Comparison of ENCODE assay signal across 8 cellular contexts in genomic region chr13:49669735-49670309, GRCh38. TPM values are rescaled to one million over a fixed set of nuclear protein-coding genes. Genes with fewer than 3 reads are reported as not detected.
DNase-seq lines count a peak whose midpoint lies in the region; ATAC-seq and TF ChIP-seq lines count a peak whose summit lies in the region.

No MANE protein-coding gene starts in this region.

- no peaks in the 10 kb centered on the region for H3K27me3 Mint-ChIP-seq in activated naive CD4-positive, alpha-beta T cell treated with anti-CD3 and anti-CD28 coated beads, Interleukin-2, amount 10 ng/mL, durations not matched to agents 7 days and 5 days

- H3K9me3 Mint-ChIP-seq in activated naive CD4-positive, alpha-beta T cell treated with anti-CD3 and anti-CD28 coated beads, Interleukin-2, amount 10 ng/mL, durations not matched to agents 7 days and 5 days, result no peaks in the 10 kb centered on the region

- TF ChIP-seq POLR2A in prostate gland (IDR thresholded peaks at IDR 0.05), result no peak

- WGBS in prostate gland, result 35% methylated on average over 5 of the region's 5 CpGs

- CTCF ChIA-PET in activated naive CD4-positive, alpha-beta T cell treated with anti-CD3 and anti-CD28 coated beads, Interleukin-2, amount 10 ng/mL, durations not matched to agents 7 days and 5 days (lab: Charles Lee), result interaction anchor here (0.6 to 2.4 kb wide), 6 partner anchors 9 to 181 kb away, joined by 3 to 9 read pairs (median 4); partner anchors contain the start of gene ARL11

- no peak overlapping the region for H3K4me3 Mint-ChIP-seq in activated naive CD4-positive, alpha-beta T cell treated with anti-CD3 and anti-CD28 coated beads, Interleukin-2, amount 10 ng/mL, durations not matched to agents 7 days and 5 days

- intact Hi-C loops in Right ventricle myocardium superior (cut with DNase I), result loop anchor here (5.0 kb wide), 1 partner anchor 177 kb away; no protein-coding TSS in a partner anchor
- intact Hi-C loops in prostate gland (cut with DNase I), result loop anchor here (5.0 kb wide), 1 partner anchor 177 kb away; no protein-coding TSS in a partner anchor

- no peak overlapping the region for H3K27ac ChIP-seq in prostate gland

- no peaks in the 10 kb centered on the region for H3K4me1 Mint-ChIP-seq in activated naive CD4-positive, alpha-beta T cell treated with anti-CD3 and anti-CD28 coated beads, Interleukin-2, amount 10 ng/mL, durations not matched to agents 7 days and 5 days

- H3K27ac Mint-ChIP-seq in activated naive CD4-positive, alpha-beta T cell treated with anti-CD3 and anti-CD28 coated beads, Interleukin-2, amount 10 ng/mL, durations not matched to agents 7 days and 5 days, result no peak overlapping the region

- H3K36me3 ChIP-seq in prostate gland, result no peaks in the 10 kb centered on the region

- peak; percentile 15 to 68 (median 50) for TF ChIP-seq CTCF in prostate gland (IDR thresholded peaks at IDR 0.05)

- no peaks in the 10 kb centered on the region for H3K4me1 ChIP-seq in prostate gland (replicated peaks)

- peak; percentile 85 for ATAC-seq in Right ventricle myocardium superior (ENCODE audit: poor library complexity)
- no peak for ATAC-seq in GM18498 (IDR thresholded peaks at IDR 0.05; ENCODE audit: unreplicated experiment)
- no peak for ATAC-seq in GM18870 (IDR thresholded peaks at IDR 0.05; ENCODE audit: unreplicated experiment)

- H3K36me3 Mint-ChIP-seq in activated naive CD4-positive, alpha-beta T cell treated with anti-CD3 and anti-CD28 coated beads, Interleukin-2, amount 10 ng/mL, durations not matched to agents 7 days and 5 days, result peaks cover 17% of the 10 kb centered on the region

- peak; percentile 42 for DNase-seq in DMS114 treated with DMSO at 0.1 percent for 48 hours (lab: John Stamatoyannopoulos, UW; ENCODE audit: unreplicated experiment)
- DNase-seq in H4 (ENCODE audit: low spot score), result peak; percentile 71
- peak; percentile 45 for DNase-seq in NCI-H2171 (lab: John Stamatoyannopoulos, UW)
- DNase-seq in activated naive CD4-positive, alpha-beta T cell treated with anti-CD3 and anti-CD28 coated beads, Interleukin-2, amount 10 ng/mL, durations not matched to agents 7 days and 5 days, result peak; percentile 55
- no peak for DNase-seq in Right ventricle myocardium superior
- peak; percentile 65 for DNase-seq in prostate gland (ENCODE audit: low spot score)

- H3K9me3 ChIP-seq in prostate gland, result no peaks in the 10 kb centered on the region

- no peaks in the 10 kb centered on the region for H3K27me3 ChIP-seq in prostate gland (replicated peaks; ENCODE audit: insufficient read depth)

- H3K4me3 ChIP-seq in prostate gland, result no peak overlapping the region

RNA-seq across cellular contexts. Expression of gene EBPL, which starts 21.5 kb away (rescaled TPM):
- 67.9 and 77.4 TPM in 2 replicates for total RNA-seq in H4 (2014; rRNA removed; shearing (Covaris generic))
- 5.5 TPM for total RNA-seq in Right ventricle myocardium superior
- total RNA-seq in prostate gland, result 100 to 1,000 TPM in 1 of 2 donors, 10 to 100 TPM in 1; 95.4 to 114 TPM

RNA-seq across cellular contexts. Expression of gene ARL11, which starts 41.5 kb away (rescaled TPM):
- not detected in 2 replicates for total RNA-seq in H4 (2014; rRNA removed; shearing (Covaris generic))
- total RNA-seq in Right ventricle myocardium superior, result 0.38 TPM
- under 1 TPM; 0.05 to 0.40 TPM for total RNA-seq in prostate gland

Comparison
In these comparisons a context has a peak if more than half of its experiments do, and no peak if none do; other contexts are left out.
1. RNA of gene EBPL, which starts 21.5 kb away (total RNA-seq): 95.4 to 114 TPM in prostate gland and 67.9 to 77.4 TPM in H4; 5.5 TPM in Right ventricle myocardium superior (single experiment); every median in the first group is over 10 times any median in the second.